ENCODE assay signal across 24 cellular contexts in genomic region chr15:101004986-101005747, GRCh38.
DNase-seq lines count a peak whose midpoint lies in the region; TF ChIP-seq lines count a peak whose summit lies in the region.
"Had no signal": no experiment of that assay in that cellular context is flagged by ENCODE, and none has a peak within 500 bp of the region (broad histone marks: within the 10 kb centered on the region; RNA-seq: fewer than 3 reads in every experiment).

No MANE protein-coding gene starts in this region.

- no TSS peak for BruUV-seq in OCI-LY7 (replicated peaks; lab: Mats Ljungman, UMichigan)

- POLR2A ChIA-PET in OCI-LY7 (lab: Charles Lee), result interaction anchor here (0.6 to 2.0 kb wide), 3 partner anchors 30 to 159 kb away, joined by 3 to 5 read pairs (median 4); no protein-coding TSS in a partner anchor

- intact Hi-C loops in OCI-LY7 (cut with micrococcal nuclease; ENCODE audit: unreplicated experiment) (loop anchor here (5.0 kb wide), 2 partner anchors 133 to 378 kb away; no protein-coding TSS in a partner anchor), transverse colon (cut with DNase I; ENCODE audit: low total_unique reads) (no loop called here), colonic mucosa (cut with DNase I) (loop anchor here (2.0 to 5.0 kb wide), 2 partner anchors 86 to 378 kb away; partner anchors contain the start of gene LRRK1)

- peaks cover 20% of the 10 kb centered on the region for H3K9me3 Mint-ChIP-seq in endodermal cell

- H3K4me1 ChIP-seq in OCI-LY7 (ENCODE audit: insufficient read depth, low read length, poor library complexity, severe bottlenecking), result peaks cover 40% of the 10 kb centered on the region
- no peaks in the 10 kb centered on the region for H3K4me1 ChIP-seq in endodermal cell (ENCODE audit: control insufficient read depth, insufficient read depth, low read length)
- peaks cover 8 to 37% (median 13%) of the 10 kb centered on the region in 4 donors for H3K4me1 ChIP-seq in transverse colon
- peaks cover 4% of the 10 kb centered on the region for H3K4me1 ChIP-seq in colonic mucosa

- H3K27me3 ChIP-seq in endodermal cell (ENCODE audit: control insufficient read depth, insufficient read depth, low read length, poor library complexity, severe bottlenecking), result peaks cover 8% of the 10 kb centered on the region
- H3K27me3 ChIP-seq in transverse colon, result no peaks in the 10 kb centered on the region
- H3K27me3 ChIP-seq in colonic mucosa, result no peaks in the 10 kb centered on the region
- H3K27me3 ChIP-seq: MG63 had no signal

- H2AFZ ChIP-seq in OCI-LY7 (ENCODE audit: low read length), result no peak overlapping the region

- TF ChIP-seq POLR2A in transverse colon (IDR thresholded peaks at IDR 0.05), result no peak

- peaks cover 8% of the 10 kb centered on the region; the same call in 1 of the 2 replicates for H3K79me2 ChIP-seq in OCI-LY7 (ENCODE audit: insufficient read depth, low read depth, low read length)

- CTCF ChIA-PET in OCI-LY7 (lab: Charles Lee; ENCODE audit: unreplicated experiment), result interaction anchor here (3.8 kb wide), 1 partner anchor 88 kb away, joined by 42 read pairs; the partner anchor contains the start of gene LRRK1

- H3K4me2 ChIP-seq in OCI-LY7 (ENCODE audit: low read length), result no peak overlapping the region

- no peaks in the 10 kb centered on the region for H3K36me3 Mint-ChIP-seq in endodermal cell (ENCODE audit: low read depth)
- H3K36me3 Mint-ChIP-seq: CD4-positive, CD25-positive, alpha-beta regulatory T cell had no signal

- peaks cover 10% of the 10 kb centered on the region for H3K27me3 Mint-ChIP-seq in endodermal cell (ENCODE audit: insufficient read depth)
- H3K27me3 Mint-ChIP-seq: B cell, IgD-negative memory B cell had no signal

- peaks cover 12% of the 10 kb centered on the region for H3K9me3 ChIP-seq in OCI-LY7 (ENCODE audit: low read length)
- H3K9me3 ChIP-seq in endodermal cell (ENCODE audit: control insufficient read depth, low read length), result peaks cover 12% of the 10 kb centered on the region
- H3K9me3 ChIP-seq in transverse colon, result no peaks in the 10 kb centered on the region
- H3K9me3 ChIP-seq in colonic mucosa, result no peaks in the 10 kb centered on the region

- no peak overlapping the region for H3K4me3 Mint-ChIP-seq in endodermal cell
- H3K4me3 Mint-ChIP-seq: B cell had no signal

- H3K9me2 ChIP-seq in OCI-LY7 (ENCODE audit: insufficient read depth, low read length), result no peaks in the 10 kb centered on the region

- H3K9ac ChIP-seq in endodermal cell (ENCODE audit: extremely low read depth, low read length, poor library complexity, severe bottlenecking), result no peak overlapping the region
- H3K9ac ChIP-seq in colonic mucosa (ENCODE audit: low read depth in 2 of 2, low read length in 2 of 2), result no peak overlapping the region

- TF ChIP-seq EP300 in transverse colon (IDR thresholded peaks at IDR 0.05; ENCODE audit: low read depth), result no peak

- H3K27ac ChIP-seq in OCI-LY7 (ENCODE audit: low read depth, low read length, poor library complexity, severe bottlenecking) (peak overlapping the region; percentile 41), endodermal cell (ENCODE audit: low read depth, low read length) (no peak overlapping the region), transverse colon (no peak overlapping the region), colonic mucosa (no peak overlapping the region)

- TF ChIP-seq CTCF in OCI-LY7 (conservative IDR thresholded peaks at IDR 0.05; ENCODE audit: low read length) (no peak), endodermal cell (conservative IDR thresholded peaks at IDR 0.05) (no peak), transverse colon (IDR thresholded peaks at IDR 0.05) (no peak), colonic mucosa (IDR thresholded peaks at IDR 0.05) (no peak)

- peak; percentile 28 for DNase-seq in activated CD8-positive, alpha-beta memory T cell treated with anti-CD3 and anti-CD28 coated beads, Interleukin-2, amount 50 U/mL, for 48 hours
- no peak for DNase-seq in activated CD8-positive, alpha-beta memory T cell treated with anti-CD3 and anti-CD28 coated beads, Interleukin-2, amount 50 U/mL, for 4 hours
- DNase-seq in OCI-LY7 (ENCODE audit: low spot score) (no peak), endodermal cell (peak; percentile 19), transverse colon (peak; percentile 24), DMS153 (lab: John Stamatoyannopoulos, UW) (no peak), NCI-H526 treated with DMSO at 0.1 percent for 48 hours (lab: John Stamatoyannopoulos, UW) (no peak), colonic mucosa (no peak)
- DNase-seq: 8988T; CD4-positive, CD25-positive, alpha-beta regulatory T cell; COR-L47; DMS 273 treated with DMSO at 0.1 percent for 48 hours; H7; Kasumi-1; MG63; NCI-H1092; NCI-H146; NCI-H2029 treated with DMSO at 0.1 percent for 48 hours; NCI-H446 treated with DMSO at 0.1 percent for 48 hours; NCI-H748 treated with DMSO at 0.1 percent for 48 hours; OCI-M1; SHP77 treated with DMSO at 0.1 percent for 48 hours had no signal

- H3K4me3 ChIP-seq in OCI-LY7 (ENCODE audit: low read depth, low read length, poor library complexity, severe bottlenecking), result no peak overlapping the region
- H3K4me3 ChIP-seq in endodermal cell (ENCODE audit: low read length), result no peak overlapping the region
- no peak overlapping the region for H3K4me3 ChIP-seq in transverse colon
- H3K4me3 ChIP-seq in colonic mucosa, result no peak overlapping the region
- H3K4me3 ChIP-seq: MG63 had no signal

- H3K36me3 ChIP-seq in OCI-LY7 (ENCODE audit: insufficient read depth, low read length), result peaks cover 89% of the 10 kb centered on the region
- no peaks in the 10 kb centered on the region for H3K36me3 ChIP-seq in endodermal cell (ENCODE audit: control insufficient read depth, insufficient read depth, low read length)
- peaks cover 0 to 3% (median 0%) of the 10 kb centered on the region in 4 donors for H3K36me3 ChIP-seq in transverse colon
- no peaks in the 10 kb centered on the region for H3K36me3 ChIP-seq in colonic mucosa

- in situ Hi-C loops in transverse colon (cut with MboI; ENCODE audit: low pct_ligation_motif_present in 1 of 4, low pct_unique_long_range_greater_than_20kb in 1 of 4, low sequenced_read_pairs in 3 of 4), result loop anchor here (5.0 to 25.0 kb wide), 6 partner anchors 78 to 380 kb away; partner anchors contain the start of gene LRRK1 (in 3 of the 4)

- no peaks in the 10 kb centered on the region for H4K20me1 ChIP-seq in OCI-LY7 (ENCODE audit: insufficient read depth, low read length)

- H3K27ac Mint-ChIP-seq in endodermal cell, result no peak overlapping the region
- H3K27ac Mint-ChIP-seq: B cell had no signal

- H3K4me1 Mint-ChIP-seq in endodermal cell, result peaks cover 5% of the 10 kb centered on the region

- 91 to 95% methylated on average over 7 to 10 of the region's 10 CpGs for WGBS in endodermal cell (ENCODE audit: insufficient coverage in 1 of 2, insufficient read length in 1 of 2), 2 experiments
- 95 to 99% methylated on average over 7 to 10 of the region's 10 CpGs for WGBS in transverse colon (ENCODE audit: low coverage in 1 of 2), 2 donors

Comparison
In these comparisons a context has a peak if more than half of its experiments do, and no peak if none do; other contexts are left out.
1. DNase-seq: peak in activated CD8-positive, alpha-beta memory T cell treated with anti-CD3 and anti-CD28 coated beads, Interleukin-2, amount 50 U/mL, for 48 hours (single experiment), endodermal cell (single experiment) and transverse colon (single experiment); none in activated CD8-positive, alpha-beta memory T cell treated with anti-CD3 and anti-CD28 coated beads, Interleukin-2, amount 50 U/mL, for 4 hours (single experiment), OCI-LY7 (single experiment), DMS153 (single experiment), NCI-H526 treated with DMSO at 0.1 percent for 48 hours (single experiment) and colonic mucosa (single experiment).